In genomic region chr5:149762958-149763630, GRCh38 we compare ENCODE assay signal across 24 cellular contexts.
"Had no signal": no experiment of that assay in that cellular context is flagged by ENCODE, and none has a peak within 500 bp of the region (broad histone marks: within the 10 kb centered on the region; RNA-seq: fewer than 3 reads in every experiment).

No MANE protein-coding gene starts in this region.

- H3K4me3 Mint-ChIP-seq: activated CD4-positive, alpha-beta memory T cell treated with anti-CD3 and anti-CD28 coated beads for 36 hours; activated CD4-positive, alpha-beta T cell treated with anti-CD3 and anti-CD28 coated beads, Interleukin-2, amount 10 ng/mL, durations not matched to agents 7 days and 5 days; activated naive CD8-positive, alpha-beta T cell treated with anti-CD3 and anti-CD28 coated beads for 36 hours; activated T-cell treated with anti-CD3 and anti-CD28 coated beads, Interleukin-2, amount 50 U/mL, for 4 hours had no signal

- DNase-seq: activated CD4-positive, alpha-beta memory T cell treated with anti-CD3 and anti-CD28 coated beads for 36 hours; activated CD4-positive, alpha-beta T cell treated with anti-CD3 and anti-CD28 coated beads, Interleukin-2, amount 10 ng/mL, durations not matched to agents 7 days and 5 days; activated CD4-positive, CD25-positive, alpha-beta regulatory T cell; activated CD8-positive, alpha-beta memory T cell treated with anti-CD3 and anti-CD28 coated beads for 24 hours; activated effector memory CD4-positive, alpha-beta T cell treated with anti-CD3 and anti-CD28 coated beads, Interleukin-2, amount 50 U/mL, for 16 hours; activated naive CD4-positive, alpha-beta T cell treated with Interleukin-2 at 50 U/mL for 16 hours; activated naive CD8-positive, alpha-beta T cell treated with anti-CD3 and anti-CD28 coated beads for 36 hours; activated T-cell treated with anti-CD3 and anti-CD28 coated beads, Interleukin-2, amount 50 U/mL, for 4 hours; central memory CD4-positive, alpha-beta T cell; MG63; MV-4-11; NCI-H1092 treated with DMSO at 0.1 percent for 48 hours; NCI-H1417 treated with DMSO at 0.1 percent for 48 hours; NCI-H1694; NCI-H2029; NCI-H510A treated with DMSO at 0.1 percent for 48 hours; NCI-H69; NK-92 treated with Interleukin-12 subunit alpha and Interleukin-12 subunit beta, amount 100 ng/mL, for 24 hours; OCI-M1; RPMI8226; SHP77 treated with DMSO at 0.1 percent for 48 hours; T-helper 2 cell; T1000 had no signal

- H3K27me3 Mint-ChIP-seq: activated CD4-positive, alpha-beta memory T cell treated with anti-CD3 and anti-CD28 coated beads for 36 hours; activated CD4-positive, alpha-beta T cell treated with anti-CD3 and anti-CD28 coated beads, Interleukin-2, amount 10 ng/mL, durations not matched to agents 7 days and 5 days; activated naive CD8-positive, alpha-beta T cell treated with anti-CD3 and anti-CD28 coated beads for 36 hours had no signal

- H3K4me3 ChIP-seq: MG63 had no signal

- H3K36me3 ChIP-seq: MG63 had no signal

- H3K4me1 Mint-ChIP-seq: activated CD4-positive, alpha-beta T cell treated with anti-CD3 and anti-CD28 coated beads, Interleukin-2, amount 10 ng/mL, durations not matched to agents 7 days and 5 days had no signal

- ATAC-seq: activated T-cell treated with anti-CD3 and anti-CD28 coated beads, Interleukin-2, amount 50 U/mL, for 4 hours; Panc1 had no signal

- H3K27ac Mint-ChIP-seq: activated CD4-positive, alpha-beta memory T cell treated with anti-CD3 and anti-CD28 coated beads for 36 hours; activated CD4-positive, alpha-beta T cell treated with anti-CD3 and anti-CD28 coated beads, Interleukin-2, amount 10 ng/mL, durations not matched to agents 7 days and 5 days; activated naive CD8-positive, alpha-beta T cell treated with anti-CD3 and anti-CD28 coated beads for 36 hours had no signal

- H3K27me3 ChIP-seq: MG63 had no signal
